Comparison of ENCODE assay signal across 9 cellular contexts in genomic region chr19:45798995-45799517, GRCh38. TPM values are rescaled to one million over a fixed set of nuclear protein-coding genes. Genes with fewer than 3 reads are reported as not detected.
DNase-seq lines count a peak whose midpoint lies in the region; ATAC-seq and TF ChIP-seq lines count a peak whose summit lies in the region.
"Had no signal": no experiment of that assay in that cellular context is flagged by ENCODE, and none has a peak within 500 bp of the region (broad histone marks: within the 10 kb centered on the region; RNA-seq: fewer than 3 reads in every experiment).

No MANE protein-coding gene starts in this region.

- no peak overlapping the region for H3K4me3 ChIP-seq in esophagus muscularis mucosa
- no peak overlapping the region for H3K4me3 ChIP-seq in neural cell (ENCODE audit: low read length)
- H3K4me3 ChIP-seq in suprapubic skin, result no peak overlapping the region

- H3K36me3 Mint-ChIP-seq in CD14-positive monocyte, result peaks cover 3 to 5% of the 10 kb centered on the region in 2 donors

- H4K20me1 ChIP-seq in neural cell (ENCODE audit: insufficient read depth), result no peaks in the 10 kb centered on the region

- TF ChIP-seq EP300 in esophagus muscularis mucosa (IDR thresholded peaks at IDR 0.05), result no peak
- TF ChIP-seq EP300 in neural cell (conservative IDR thresholded peaks at IDR 0.05; ENCODE audit: poor library complexity, severe bottlenecking), result no peak
- TF ChIP-seq EP300 in suprapubic skin (IDR thresholded peaks at IDR 0.05), result no peak

- H3K79me2 ChIP-seq in neural cell (replicated peaks; ENCODE audit: insufficient read depth, low read length), result no peaks in the 10 kb centered on the region

- TF ChIP-seq RAD21 in neural cell (conservative IDR thresholded peaks at IDR 0.05), result peak; percentile 78

- TF ChIP-seq CTCF in CD14-positive monocyte (IDR thresholded peaks at IDR 0.05) (peak; percentile 93), esophagus muscularis mucosa (IDR thresholded peaks at IDR 0.05) (peak; percentile 91 to 96 (median 95)), neural cell (IDR thresholded peaks at IDR 0.05; ENCODE audit: poor library complexity, severe bottlenecking) (peak; percentile 89), suprapubic skin (IDR thresholded peaks at IDR 0.05) (peak; percentile 85 to 87)

- WGBS in esophagus muscularis mucosa, result 7% methylated on average over 10 of the region's 10 CpGs
- WGBS in suprapubic skin, result 8% methylated on average over 10 of the region's 10 CpGs

- H3K4me1 ChIP-seq in esophagus muscularis mucosa, result peaks cover 6 to 12% (median 10%) of the 10 kb centered on the region in 4 donors
- H3K4me1 ChIP-seq in suprapubic skin, result peaks cover 11% of the 10 kb centered on the region

- no peak for ATAC-seq in HG03521 (IDR thresholded peaks at IDR 0.05; ENCODE audit: unreplicated experiment)

- peaks cover 98 to 100% (median 99%) of the 10 kb centered on the region in 3 donors for H3K27me3 Mint-ChIP-seq in CD14-positive monocyte (ENCODE audit: low read depth in 3 of 3)

- H3K9me2 ChIP-seq in neural cell (ENCODE audit: insufficient read depth, low read length), result no peaks in the 10 kb centered on the region

- H3K36me3 ChIP-seq in esophagus muscularis mucosa (no peaks in the 10 kb centered on the region), neural cell (ENCODE audit: insufficient read depth, low read length) (no peaks in the 10 kb centered on the region), suprapubic skin (no peaks in the 10 kb centered on the region)

- no peak overlapping the region for H2AFZ ChIP-seq in neural cell (ENCODE audit: low read depth, low read length)

- intact Hi-C loops in CD14-positive monocyte (cut with micrococcal nuclease), result loop anchor here (1.0 kb wide), 1 partner anchor 29 kb away; no protein-coding TSS in a partner anchor
- intact Hi-C loops in esophagus muscularis mucosa (cut with DNase I), result loop anchor here (1.0 kb wide), 1 partner anchor 30 kb away; the partner anchor contains the start of gene SIX5

- no peak overlapping the region for H3K4me2 ChIP-seq in neural cell (ENCODE audit: low read length)

- TF ChIP-seq POLR2A in esophagus muscularis mucosa (IDR thresholded peaks at IDR 0.05; ENCODE audit: low read depth) (no peak), suprapubic skin (IDR thresholded peaks at IDR 0.05) (no peak)

- H3K27me3 ChIP-seq in esophagus muscularis mucosa, result no peaks in the 10 kb centered on the region
- no peaks in the 10 kb centered on the region for H3K27me3 ChIP-seq in neural cell (ENCODE audit: insufficient read depth, low read depth, low read length)
- H3K27me3 ChIP-seq in suprapubic skin, result no peaks in the 10 kb centered on the region

- H3K27ac ChIP-seq in esophagus muscularis mucosa (replicated peaks in 1 of 4) (peak overlapping the region in 1 of 4 donors; percentile 34), neural cell (ENCODE audit: low read length) (no peak overlapping the region), suprapubic skin (no peak overlapping the region)

- H3K4me1 Mint-ChIP-seq in CD14-positive monocyte, result peaks cover 5% of the 10 kb centered on the region

- H3K27ac Mint-ChIP-seq in CD14-positive monocyte, result no peak overlapping the region

- no peak for DNase-seq in CD14-positive monocyte (ENCODE audit: low spot score)
- DNase-seq in HCEC 1CT, result peak; percentile 75
- peak; percentile 27 for DNase-seq in NCI-H774 (lab: John Stamatoyannopoulos, UW)
- DNase-seq in activated CD8-positive, alpha-beta memory T cell treated with anti-CD3 and anti-CD28 coated beads, Interleukin-2, amount 50 U/mL, for 48 hours, result peak; percentile 80
- DNase-seq in esophagus muscularis mucosa (ENCODE audit: extremely low spot score), result no peak
- no peak for DNase-seq in suprapubic skin (ENCODE audit: low spot score in 2 of 2)

- H3K9me3 ChIP-seq in esophagus muscularis mucosa, result no peaks in the 10 kb centered on the region
- H3K9me3 ChIP-seq in neural cell (ENCODE audit: low read length), result no peaks in the 10 kb centered on the region
- H3K9me3 ChIP-seq in suprapubic skin, result no peaks in the 10 kb centered on the region

- H3K4me3 Mint-ChIP-seq in CD14-positive monocyte, result peak overlapping the region in 1 of 2 donors; percentile 81

- H3K9ac ChIP-seq in neural cell (ENCODE audit: low read length), result no peak overlapping the region

- H3K9me3 Mint-ChIP-seq in CD14-positive monocyte, result peaks cover 2 to 40% (median 9%) of the 10 kb centered on the region in 7 donors

- H3F3A ChIP-seq in neural cell (ENCODE audit: insufficient read depth, low read length, poor library complexity, severe bottlenecking), result no peaks in the 10 kb centered on the region

TF ChIP-seq in neural cell, 6 proteins besides CTCF, POLR2A, EP300 and RAD21:
- peak; percentile 88 for TF ChIP-seq REST (IDR thresholded peaks at IDR 0.05; ENCODE audit: borderline replicate concordance)
- peak; percentile 88 for TF ChIP-seq SMC3 (conservative IDR thresholded peaks at IDR 0.05; ENCODE audit: poor library complexity)
- no peak for TF ChIP-seq EZH2 (IDR thresholded peaks at IDR 0.05; ENCODE audit: borderline replicate concordance, insufficient read depth, low read length, poor library complexity, severe bottlenecking)

RNA-seq across cellular contexts. Expression of gene DMWD, which starts 6.4 kb away (rescaled TPM):
- polyA plus RNA-seq in CD14-positive monocyte (1 to 10 TPM; 1.5 to 2.4 TPM), neural cell (20.4 and 28.5 TPM in 2 replicates)
- total RNA-seq in esophagus muscularis mucosa (10 to 100 TPM; 56.0 to 88.7 (median 63.3) TPM), suprapubic skin (10 to 100 TPM; 22.7 to 40.6 (median 32.0) TPM)
- 50.5 and 57.0 TPM in 2 replicates for polyA minus RNA-seq in neural cell

RNA-seq across cellular contexts. Expression of gene RSPH6A, which starts 16.1 kb away (rescaled TPM):
- polyA plus RNA-seq in CD14-positive monocyte (not detected), neural cell (not detected in 2 replicates)
- total RNA-seq in esophagus muscularis mucosa (under 1 TPM in 1 of 4 donors, not detected in 3; 0.11 TPM), suprapubic skin (under 1 TPM in 2 of 4 donors, not detected in 2; 0.38 to 0.68 TPM)
- polyA minus RNA-seq in neural cell, result 0.46 TPM in 1 of 2 replicates, not detected in the other
- total RNA-seq: subcutaneous adipose tissue had no signal

RNA-seq across cellular contexts. Expression of gene DMPK, which starts 16.8 kb away (rescaled TPM):
- polyA plus RNA-seq in CD14-positive monocyte (under 1 TPM in 1 of 2 donors, not detected in 1; 0.17 TPM), neural cell (34.3 and 50.1 TPM in 2 replicates)
- total RNA-seq in esophagus muscularis mucosa (100 to 1,000 TPM; 247 to 487 (median 347) TPM), suprapubic skin (10 to 100 TPM; 15.0 to 27.3 (median 20.3) TPM)
- polyA minus RNA-seq in neural cell, result 16.1 and 23.4 TPM in 2 replicates

RNA-seq across cellular contexts. Expression of gene SIX5, which starts 30.0 kb away (rescaled TPM):
- polyA plus RNA-seq in CD14-positive monocyte, result not detected
- 10 to 100 TPM; 18.2 to 39.9 (median 28.8) TPM for total RNA-seq in esophagus muscularis mucosa
- polyA plus RNA-seq in neural cell, result 0.50 TPM in 1 of 2 replicates, not detected in the other
- 0.35 and 0.49 TPM in 2 replicates for polyA minus RNA-seq in neural cell
- total RNA-seq in suprapubic skin, result 10 to 100 TPM; 10.5 to 14.7 (median 14.3) TPM

Comparison
In these comparisons a context has a peak if more than half of its experiments do, and no peak if none do; other contexts are left out.
1. DNase-seq: peak in HCEC 1CT (single experiment), NCI-H774 (single experiment) and activated CD8-positive, alpha-beta memory T cell treated with anti-CD3 and anti-CD28 coated beads, Interleukin-2, amount 50 U/mL, for 48 hours (single experiment); none in CD14-positive monocyte (single experiment), esophagus muscularis mucosa (single experiment) and suprapubic skin (0 of 2).
2. RNA of gene DMPK, which starts 16.8 kb away (total RNA-seq): 247 to 487 TPM in esophagus muscularis mucosa; 15.0 to 27.3 TPM in suprapubic skin; every median in the first group is over 4 times any median in the second.
3. Peak in every context shown above with its lines, with median percentiles within 50 percentile points of each other: CTCF ChIP-seq.